Comparison of ENCODE assay signal across 23 cellular contexts in genomic region chr3:10391391-10391790, GRCh38.
DNase-seq lines count a peak whose midpoint lies in the region; ATAC-seq, FAIRE-seq and TF ChIP-seq lines count a peak whose summit lies in the region.
"Had no signal": no experiment of that assay in that cellular context is flagged by ENCODE, and none has a peak within 500 bp of the region (broad histone marks: within the 10 kb centered on the region; RNA-seq: fewer than 3 reads in every experiment).

No MANE protein-coding gene starts in this region.

- no peak for TF ChIP-seq POLR2A in K562 (conservative IDR thresholded peaks at IDR 0.05)

- H3K4me1 Mint-ChIP-seq in activated naive CD4-positive, alpha-beta T cell treated with anti-CD3 and anti-CD28 coated beads for 36 hours (ENCODE audit: low read depth): peaks cover 39% of the 10 kb centered on the region
- peaks cover 94% of the 10 kb centered on the region for H3K4me1 Mint-ChIP-seq in stimulated activated memory B cell treated with anti-CD40 and anti-IgM and Interleukin-4, amounts not matched to agents 10 μg/mL and 1 μg/mL and 100 μg/mL, for 72 hours
- peaks cover 30% of the 10 kb centered on the region for H3K4me1 Mint-ChIP-seq in GM23338

- BruUV-seq in K562 (replicated peaks; lab: Mats Ljungman, UMichigan): no TSS peak

- TF ChIP-seq CTCF in K562 (IDR thresholded peaks at IDR 0.05 in 2 of 3, conservative IDR thresholded peaks at IDR 0.05 in 1 of 3; ENCODE audit: insufficient read depth in 2 of 3, low read depth in 1 of 3, low read length in 3 of 3) (no peak), GM23338 (conservative IDR thresholded peaks at IDR 0.05; ENCODE audit: low read depth in 2 of 2) (no peak)

- H3K27me3 ChIP-seq in Karpas-422 (ENCODE audit: low read length) (no peaks in the 10 kb centered on the region), K562 (ENCODE audit: control insufficient read depth in 2 of 2, insufficient read depth in 2 of 2, low read length in 2 of 2) (peaks cover 5 to 60% of the 10 kb centered on the region in 2 experiments; a peak in 4 of 5 replicates), GM23338 (ENCODE audit: insufficient read depth) (no peaks in the 10 kb centered on the region)
- H3K27me3 ChIP-seq: ascending aorta, Peyer's patch had no signal

- intact Hi-C loops in activated naive CD4-positive, alpha-beta T cell treated with anti-CD3 and anti-CD28 coated beads for 36 hours (cut with micrococcal nuclease): no loop called here
- intact Hi-C loops in K562 (cut with micrococcal nuclease): no loop called here

- H3F3A ChIP-seq in GM23338 (replicated peaks; ENCODE audit: low read depth): no peaks in the 10 kb centered on the region

- no peak for DNase-seq in activated naive CD4-positive, alpha-beta T cell treated with anti-CD3 and anti-CD28 coated beads for 36 hours
- DNase-seq in activated naive CD4-positive, alpha-beta T cell treated with anti-CD3 and anti-CD28 coated beads, Interleukin-2, amount 50 U/mL, for 16 hours: no peak
- no peak for DNase-seq in Karpas-422
- DNase-seq in K562 (ENCODE audit: extremely low read depth in 1 of 4, low spot score in 3 of 4): no peak
- DNase-seq in GM23338 (ENCODE audit: low spot score): no peak
- DNase-seq in glomerular visceral epithelial cell (ENCODE audit: extremely low spot score): no peak
- DNase-seq: activated CD4-positive, alpha-beta T cell treated with anti-CD3 and anti-CD28 coated beads, Interleukin-2, amount 10 ng/mL, durations not matched to agents 7 days and 5 days; AML-193; EL; NCI-H1105 treated with DMSO at 0.1 percent for 48 hours; NCI-H2107; NK-92 treated with Interleukin-12 subunit alpha and Interleukin-12 subunit beta, amount 100 ng/mL, for 24 hours; occipital lobe; retina; SJCRH30; small intestine; WERI-Rb-1 had no signal

- WGBS in K562 (ENCODE audit: insufficient coverage, low coverage, missing lambda C conversion rate): 3% methylated on average over 9 of the region's 9 CpGs

- H3K4me3 ChIP-seq in Karpas-422 (ENCODE audit: low read length) (no peak overlapping the region; the same call in 1 of the 2 replicates), K562 (no peak overlapping the region), GM23338 (no peak overlapping the region)
- H3K4me3 ChIP-seq: ascending aorta, Peyer's patch, SJCRH30 had no signal

- H3K4me3 Mint-ChIP-seq in activated naive CD4-positive, alpha-beta T cell treated with anti-CD3 and anti-CD28 coated beads for 36 hours: no peak overlapping the region
- no peak overlapping the region for H3K4me3 Mint-ChIP-seq in stimulated activated memory B cell treated with anti-CD40 and anti-IgM and Interleukin-4, amounts not matched to agents 10 μg/mL and 1 μg/mL and 100 μg/mL, for 72 hours
- H3K4me3 Mint-ChIP-seq in GM23338: no peak overlapping the region
- H3K4me3 Mint-ChIP-seq: activated CD4-positive, alpha-beta T cell treated with anti-CD3 and anti-CD28 coated beads, Interleukin-2, amount 10 ng/mL, durations not matched to agents 7 days and 5 days; activated naive CD8-positive, alpha-beta T cell had no signal

- H3K4me2 ChIP-seq in Karpas-422 (ENCODE audit: low read depth, low read length, poor library complexity, severe bottlenecking) (peak overlapping the region; percentile 71), K562 (ENCODE audit: insufficient read depth, low read length) (no peak overlapping the region), GM23338 (no peak overlapping the region)

- H2AFZ ChIP-seq in Karpas-422 (ENCODE audit: low read length) (no peak overlapping the region), K562 (ENCODE audit: low read depth, low read length) (no peak overlapping the region), GM23338 (no peak overlapping the region)

- H3K36me3 ChIP-seq in Karpas-422 (ENCODE audit: insufficient read depth, low read length) (no peaks in the 10 kb centered on the region), K562 (ENCODE audit: control insufficient read depth, insufficient read depth, low read length) (no peaks in the 10 kb centered on the region), GM23338 (ENCODE audit: insufficient read depth) (no peaks in the 10 kb centered on the region; the same call in 1 of the 2 replicates)
- H3K36me3 ChIP-seq: ascending aorta, Peyer's patch, SJCRH30, WERI-Rb-1 had no signal

- H3K27ac Mint-ChIP-seq in activated naive CD4-positive, alpha-beta T cell treated with anti-CD3 and anti-CD28 coated beads for 36 hours: peak overlapping the region; percentile 15
- H3K27ac Mint-ChIP-seq in stimulated activated memory B cell treated with anti-CD40 and anti-IgM and Interleukin-4, amounts not matched to agents 10 μg/mL and 1 μg/mL and 100 μg/mL, for 72 hours: peak overlapping the region; percentile 90
- H3K27ac Mint-ChIP-seq in GM23338: no peak overlapping the region
- H3K27ac Mint-ChIP-seq: activated CD4-positive, alpha-beta T cell treated with anti-CD3 and anti-CD28 coated beads, Interleukin-2, amount 10 ng/mL, durations not matched to agents 7 days and 5 days; activated naive CD8-positive, alpha-beta T cell had no signal

- FAIRE-seq in K562 (lab: Jason Lieb, UNC): no peak
- FAIRE-seq: small intestine had no signal

- H3K27ac ChIP-seq in Karpas-422 (ENCODE audit: low read length) (peak overlapping the region; percentile 92), K562 (ENCODE audit: extremely low read depth, low read depth, low read length) (no peak overlapping the region), GM23338 (ENCODE audit: low read depth) (no peak overlapping the region)
- H3K27ac ChIP-seq: ascending aorta, HL-60, SJCRH30, WERI-Rb-1 had no signal

- POLR2A ChIA-PET in K562 (lab: Yijun Ruan, JAX): no interaction called here

- H3K27me3 Mint-ChIP-seq in activated naive CD4-positive, alpha-beta T cell treated with anti-CD3 and anti-CD28 coated beads for 36 hours (ENCODE audit: low read depth): no peaks in the 10 kb centered on the region
- H3K27me3 Mint-ChIP-seq in stimulated activated memory B cell treated with anti-CD40 and anti-IgM and Interleukin-4, amounts not matched to agents 10 μg/mL and 1 μg/mL and 100 μg/mL, for 72 hours: no peaks in the 10 kb centered on the region
- H3K27me3 Mint-ChIP-seq in GM23338 (ENCODE audit: insufficient read depth, low read depth, poor library complexity): peaks cover 6% of the 10 kb centered on the region
- H3K27me3 Mint-ChIP-seq: activated CD4-positive, alpha-beta T cell treated with anti-CD3 and anti-CD28 coated beads, Interleukin-2, amount 10 ng/mL, durations not matched to agents 7 days and 5 days; activated naive CD8-positive, alpha-beta T cell had no signal

- no peak for TF ChIP-seq RAD21 in K562 (CRISPR knock-in tag; conservative IDR thresholded peaks at IDR 0.05 in 1 of 2, IDR thresholded peaks at IDR 0.05 in 1 of 2)

- H3K9me2 ChIP-seq in Karpas-422 (replicated peaks; ENCODE audit: insufficient read depth, low read length) (no peaks in the 10 kb centered on the region), GM23338 (ENCODE audit: insufficient read depth) (no peaks in the 10 kb centered on the region)

- H3K9me3 ChIP-seq in Karpas-422 (ENCODE audit: low read length) (no peaks in the 10 kb centered on the region), K562 (replicated peaks; ENCODE audit: control insufficient read depth, insufficient read depth, low read depth, low read length) (no peaks in the 10 kb centered on the region)

- no peaks in the 10 kb centered on the region for H4K20me1 ChIP-seq in Karpas-422 (ENCODE audit: insufficient read depth, low read depth, low read length)
- H4K20me1 ChIP-seq in K562 (replicated peaks; ENCODE audit: control insufficient read depth, insufficient read depth, low read length): peaks cover 13% of the 10 kb centered on the region; the same call in 1 of the 2 replicates
- H4K20me1 ChIP-seq in GM23338 (replicated peaks; ENCODE audit: insufficient read depth): no peaks in the 10 kb centered on the region

- H3K4me1 ChIP-seq in Karpas-422 (ENCODE audit: low read length) (peaks cover 77% of the 10 kb centered on the region), K562 (replicated peaks in 1 of 2; ENCODE audit: control insufficient read depth in 2 of 2, insufficient read depth in 2 of 2, low read length in 2 of 2) (no peaks in the 10 kb centered on the region; a peak in 1 of 5 replicates), GM23338 (ENCODE audit: insufficient read depth) (peaks cover 18% of the 10 kb centered on the region; the same call in 1 of the 2 replicates)
- H3K4me1 ChIP-seq: ascending aorta, SJCRH30 had no signal

- no peaks in the 10 kb centered on the region for H3K36me3 Mint-ChIP-seq in activated naive CD4-positive, alpha-beta T cell treated with anti-CD3 and anti-CD28 coated beads for 36 hours (ENCODE audit: low read depth)
- no peaks in the 10 kb centered on the region for H3K36me3 Mint-ChIP-seq in stimulated activated memory B cell treated with anti-CD40 and anti-IgM and Interleukin-4, amounts not matched to agents 10 μg/mL and 1 μg/mL and 100 μg/mL, for 72 hours
- H3K36me3 Mint-ChIP-seq in GM23338 (ENCODE audit: low read depth): 0 out of 3 replicates have a peak, but pooled peaks cover 3% of the 10 kb centered on the region

- in situ Hi-C loops in K562 (cut with MboI): no loop called here

- H3K9ac ChIP-seq in Karpas-422 (ENCODE audit: low read length): peak overlapping the region; percentile 63; the same call in 1 of the 2 replicates
- no peak overlapping the region for H3K9ac ChIP-seq in K562 (ENCODE audit: insufficient read depth in 1 of 2, low read depth in 2 of 2, low read length in 2 of 2)

- TF ChIP-seq EP300 in K562 (IDR thresholded peaks at IDR 0.05; ENCODE audit: low read length): no peak

- CTCF ChIA-PET in activated naive CD4-positive, alpha-beta T cell treated with anti-CD3 and anti-CD28 coated beads for 36 hours (lab: Charles Lee): no interaction called here
- CTCF ChIA-PET in K562 (lab: Yijun Ruan, JAX; ENCODE audit: low intra/inter-chr PET ratio): no interaction called here

- H3K79me2 ChIP-seq in Karpas-422 (ENCODE audit: low read length) (no peaks in the 10 kb centered on the region), K562 (ENCODE audit: control insufficient read depth, insufficient read depth, low read length) (no peaks in the 10 kb centered on the region), GM23338 (replicated peaks; ENCODE audit: insufficient read depth) (no peaks in the 10 kb centered on the region)

- H3K9me3 Mint-ChIP-seq in activated naive CD4-positive, alpha-beta T cell treated with anti-CD3 and anti-CD28 coated beads for 36 hours: peaks cover 1% of the 10 kb centered on the region
- no peaks in the 10 kb centered on the region for H3K9me3 Mint-ChIP-seq in stimulated activated memory B cell treated with anti-CD40 and anti-IgM and Interleukin-4, amounts not matched to agents 10 μg/mL and 1 μg/mL and 100 μg/mL, for 72 hours
- peaks cover 19% of the 10 kb centered on the region for H3K9me3 Mint-ChIP-seq in GM23338

- no peak for ATAC-seq in K562
- no peak for ATAC-seq in stimulated activated memory B cell treated with anti-CD40 and anti-IgM and Interleukin-4, amounts not matched to agents 10 μg/mL and 1 μg/mL and 100 μg/mL, for 72 hours
- ATAC-seq in GM23338: no peak
- no peak for ATAC-seq in HG02798 (IDR thresholded peaks at IDR 0.05; ENCODE audit: poor library complexity, unreplicated experiment)

- H3K9me1 ChIP-seq in K562 (ENCODE audit: control insufficient read depth, insufficient read depth, low read length): no peaks in the 10 kb centered on the region
